ENCODE assay signal across 1 cellular context in the genomic region with DNA sequence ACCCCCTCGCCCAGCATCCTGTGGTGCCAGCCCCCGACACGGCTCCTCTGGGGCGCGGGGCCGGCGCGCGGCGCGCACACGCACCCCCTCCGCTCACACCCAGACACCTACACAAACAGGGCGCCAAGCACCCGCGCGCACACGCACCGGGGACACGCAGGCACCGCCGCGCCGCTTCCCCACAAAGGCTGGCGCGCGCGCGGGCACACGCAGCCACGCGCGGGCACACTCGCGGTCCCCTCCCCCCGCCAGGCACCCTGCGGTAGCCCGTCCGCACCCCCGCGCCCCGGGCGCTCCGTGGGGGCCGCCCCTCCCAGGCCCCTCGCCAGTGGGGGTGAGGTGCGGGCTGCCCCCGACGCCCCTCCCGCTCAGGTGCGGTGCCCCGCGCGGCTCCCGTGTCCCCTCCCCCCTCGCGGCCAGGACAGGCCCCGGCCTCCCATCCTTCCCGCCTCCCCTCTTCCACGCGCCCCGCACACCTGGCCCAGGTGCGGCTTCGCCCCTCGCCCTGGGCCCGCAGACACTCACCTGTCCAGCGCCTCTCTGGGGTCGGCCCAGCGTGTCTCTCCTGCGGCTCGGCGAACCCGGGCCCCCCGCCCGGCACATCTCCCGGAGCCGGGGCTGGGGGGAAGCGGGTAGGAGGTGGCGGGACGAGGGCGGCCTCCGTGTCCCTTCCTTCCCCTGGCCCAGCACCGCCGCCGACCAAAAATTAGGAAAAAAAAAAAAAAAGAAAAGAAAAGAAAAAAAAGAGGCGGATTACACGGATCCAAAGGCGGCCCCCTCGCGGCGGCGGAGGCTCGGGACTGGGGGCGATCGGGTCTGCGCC.
A peak's percentile ranks its signal among the peaks of the same experiment; 100 is the strongest.
TF ChIP-seq lines count a peak whose summit lies in the region.

A gene (minus strand): TSS at position 710 of the 823 bp plus-strand sequence. CDS start 22,567 bp downstream, outside the sequence.

TF ChIP-seq in H1, 55 proteins besides CTCF, POLR2A, EP300 and RAD21:
- TF ChIP-seq HDAC2 (IDR thresholded peaks at IDR 0.05; ENCODE audit: borderline replicate concordance in 1 of 2, low read depth in 2 of 2, low read length in 2 of 2), result 0 out of 4 replicates have a peak, but pooled peaks of 1 of the 2 experiments have one; percentile 2
